Comparison of ENCODE assay signal across 1 cellular context in the genomic region with DNA sequence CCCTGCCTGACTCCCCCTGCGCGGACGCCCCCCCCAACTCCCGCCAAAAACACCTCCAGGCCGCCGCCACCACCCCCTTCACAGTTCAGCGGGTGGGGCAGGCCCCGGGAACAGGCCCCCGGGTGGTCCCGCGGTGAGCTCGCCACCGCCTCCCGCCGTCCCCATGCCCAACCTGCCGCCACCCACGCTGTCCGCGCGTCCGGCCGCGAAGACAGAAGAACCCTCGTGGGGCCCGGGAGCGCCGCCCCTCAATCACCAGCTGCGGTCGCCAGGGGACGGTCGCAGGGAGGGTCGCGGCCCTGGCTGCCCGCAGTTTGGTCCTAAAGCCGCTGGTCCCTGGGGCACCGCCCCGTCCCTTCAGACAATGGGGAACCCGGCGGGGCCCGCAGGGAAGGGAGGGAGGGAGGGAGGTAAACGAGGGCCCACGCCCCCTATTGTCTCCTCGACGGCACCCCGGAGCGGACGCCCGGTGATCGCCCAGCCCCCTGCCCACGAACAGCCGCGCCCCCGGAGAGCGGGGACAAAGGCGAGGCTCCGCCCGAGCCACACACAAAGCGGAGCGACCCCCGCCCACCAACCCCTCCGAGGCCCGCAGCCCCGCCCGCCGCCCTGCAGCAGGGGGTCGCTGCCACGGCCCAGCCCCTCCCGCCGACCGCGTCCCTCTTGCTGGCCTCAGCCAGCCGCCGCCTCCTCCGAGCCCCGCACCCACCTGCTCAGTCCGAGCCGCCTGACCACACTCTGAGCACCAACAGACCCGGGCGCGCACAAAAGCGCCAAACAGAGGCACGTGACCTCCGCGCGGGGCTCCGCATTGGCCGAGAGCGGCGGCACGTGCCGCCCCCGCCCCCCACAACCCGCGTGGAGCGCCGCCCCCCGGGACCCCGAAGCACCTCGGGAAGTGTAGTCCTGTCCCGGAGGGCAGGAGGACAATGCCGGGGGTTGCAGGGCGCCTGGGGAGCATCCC.
TF ChIP-seq lines count a peak whose summit lies in the region.

A gene (minus strand): TSS at position 740 of the 964 bp plus-strand sequence. CDS start 1,743 bp downstream, outside the sequence.

TF ChIP-seq in GM12878, 131 proteins besides CTCF, POLR2A, EP300 and RAD21 (continued from another document):
- no peak for TF ChIP-seq SMC3 (IDR thresholded peaks at IDR 0.05; ENCODE audit: borderline replicate concordance, low read length)
- TF ChIP-seq PML (IDR thresholded peaks at IDR 0.05; ENCODE audit: low read length) = no peak; the same call in 1 of the 2 replicates
- no peak for TF ChIP-seq ZNF24 (IDR thresholded peaks at IDR 0.05)
- TF ChIP-seq RAD51 (IDR thresholded peaks at IDR 0.05) = peak; percentile 97
TF ChIP-seq in GM12878: peak in this region for 41.
